In the genomic region with DNA sequence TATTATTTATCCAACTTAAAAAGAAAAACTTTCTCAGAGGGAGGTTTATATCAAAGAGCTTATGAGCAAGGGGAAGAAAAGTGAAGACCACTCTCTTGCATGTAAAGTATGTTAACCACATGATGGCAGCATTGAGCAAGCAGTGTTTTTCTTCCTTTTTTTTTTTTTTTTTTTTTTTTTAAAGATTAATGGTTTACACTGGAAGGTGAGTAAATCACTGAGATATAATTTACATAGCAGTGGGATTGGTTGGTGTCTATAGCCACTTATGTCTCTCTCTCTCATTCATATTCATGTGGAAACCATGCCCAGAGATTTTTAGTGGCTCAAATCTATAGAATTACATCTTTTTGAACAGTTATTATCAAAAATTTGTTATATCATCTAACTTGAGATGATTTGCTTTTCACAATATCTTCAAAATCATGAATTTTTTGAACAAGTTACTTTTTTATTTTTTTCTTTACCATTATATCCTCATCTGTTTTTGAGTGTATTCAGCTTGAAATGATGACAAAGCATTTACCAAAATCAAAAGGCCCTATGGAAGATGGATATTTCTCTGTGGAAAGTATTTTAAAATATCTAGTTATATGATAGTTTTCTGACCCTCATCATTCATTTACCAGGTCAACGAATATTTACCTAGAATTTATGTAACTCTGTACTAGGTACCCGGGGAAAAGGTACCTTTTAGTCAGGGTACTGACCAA, we compare ENCODE assay signal across 8 cellular contexts. TPM values are rescaled to one million over a fixed set of nuclear protein-coding genes. Genes with fewer than 3 reads are reported as not detected.
DNase-seq lines count a peak whose midpoint lies in the region; ATAC-seq and TF ChIP-seq lines count a peak whose summit lies in the region.

No MANE protein-coding gene starts in this region.

- H3K27me3 ChIP-seq in lower lobe of right lung (ENCODE audit: low read depth): no peaks in the 10 kb centered on the region

- no peaks in the 10 kb centered on the region for H3K4me1 Mint-ChIP-seq in central memory CD8-positive, alpha-beta T cell

- intact Hi-C loops in lower lobe of right lung (cut with DNase I): loop anchor here (5.0 kb wide), 1 partner anchor 123 kb away; no protein-coding TSS in a partner anchor

- H3K9me3 ChIP-seq in lower lobe of right lung: no peaks in the 10 kb centered on the region

- H3K27ac ChIP-seq in lower lobe of right lung: no peak overlapping the region

- no peak overlapping the region for H3K27ac Mint-ChIP-seq in central memory CD8-positive, alpha-beta T cell (ENCODE audit: low read depth)

- H3K9me3 Mint-ChIP-seq in central memory CD8-positive, alpha-beta T cell: no peaks in the 10 kb centered on the region

- H3K36me3 ChIP-seq in lower lobe of right lung: no peaks in the 10 kb centered on the region

- peak; percentile 67 for TF ChIP-seq CTCF in lower lobe of right lung (IDR thresholded peaks at IDR 0.05)

- no peaks in the 10 kb centered on the region for H3K27me3 Mint-ChIP-seq in central memory CD8-positive, alpha-beta T cell

- peak; percentile 53 for ATAC-seq in HG02798 (IDR thresholded peaks at IDR 0.05; ENCODE audit: poor library complexity, unreplicated experiment)
- ATAC-seq in central memory CD8-positive, alpha-beta T cell (replicated peaks; ENCODE audit: extremely low read depth, poor library complexity, severe bottlenecking): peak; percentile 58
- peak; percentile 62 to 69 for ATAC-seq in lower lobe of right lung

- no peaks in the 10 kb centered on the region for H3K36me3 Mint-ChIP-seq in central memory CD8-positive, alpha-beta T cell (ENCODE audit: insufficient read depth)

- H3K4me3 ChIP-seq in lower lobe of right lung: no peak overlapping the region

- no peak overlapping the region for H3K4me3 Mint-ChIP-seq in central memory CD8-positive, alpha-beta T cell

- DNase-seq in NCI-H748 (lab: John Stamatoyannopoulos, UW; ENCODE audit: unreplicated experiment) (peak; percentile 28), NCI-H748 treated with DMSO at 0.1 percent for 48 hours (lab: John Stamatoyannopoulos, UW) (no peak), NCI-H69 (lab: John Stamatoyannopoulos, UW) (peak; percentile 64), lower lobe of right lung (no peak), hippocampal formation (lab: John Stamatoyannopoulos, UW) (no peak)
- no peak for DNase-seq in central memory CD8-positive, alpha-beta T cell (ENCODE audit: low spot score in 2 of 2)
- no peak for DNase-seq in activated CD4-positive, alpha-beta T cell treated with anti-CD3 and anti-CD28 coated beads for 1 hour

- peaks cover 3% of the 10 kb centered on the region for H3K4me1 ChIP-seq in lower lobe of right lung

RNA-seq across cellular contexts. Expression of gene MTHFD2L, which starts 31.6 kb away (rescaled TPM):
- total RNA-seq in lower lobe of right lung: 11.0 TPM

Comparison
In these comparisons a context has a peak if more than half of its experiments do, and no peak if none do; other contexts are left out.
1. DNase-seq: peak in NCI-H748 (single experiment) and NCI-H69 (single experiment); none in NCI-H748 treated with DMSO at 0.1 percent for 48 hours (single experiment), central memory CD8-positive, alpha-beta T cell (0 of 2), lower lobe of right lung (single experiment), hippocampal formation (0 of 2) and activated CD4-positive, alpha-beta T cell treated with anti-CD3 and anti-CD28 coated beads for 1 hour (single experiment).
2. Peak in every context shown above with its lines, with median percentiles within 50 percentile points of each other: ATAC-seq.